Comparison of ENCODE assay signal across 8 cellular contexts in genomic region chrX:1481636-1482529, GRCh38. TPM values are rescaled to one million over a fixed set of nuclear protein-coding genes. Genes with fewer than 3 reads are reported as not detected.
DNase-seq lines count a peak whose midpoint lies in the region; ATAC-seq, FAIRE-seq and TF ChIP-seq lines count a peak whose summit lies in the region.

No MANE protein-coding gene starts in this region.

- POLR2A ChIA-PET in A549 (lab: Yijun Ruan, JAX), result no interaction called here
- POLR2A ChIA-PET in H1 (lab: Charles Lee; ENCODE audit: partially characterized antibody), result no interaction called here

- H3K56ac ChIP-seq in H1 (replicated peaks; ENCODE audit: insufficient read length, low read depth, low read length), result no peak overlapping the region

- peak overlapping the region; percentile 8; the same call in 1 of the 2 replicates for H2AK5ac ChIP-seq in H1 (ENCODE audit: low read depth, low read length)

- peak overlapping the region; percentile 62; the same call in 1 of the 2 replicates for H3K18ac ChIP-seq in H1 (ENCODE audit: extremely low read depth, low read length)

- no peak overlapping the region for H2BK120ac ChIP-seq in H1 (replicated peaks; ENCODE audit: low read depth, low read length)

- FAIRE-seq in A549 (lab: Jason Lieb, UNC), result peak; percentile 28
- FAIRE-seq in H1 (lab: Jason Lieb, UNC), result peak; percentile 62

- peak overlapping the region; percentile 69 for H4K91ac ChIP-seq in H1 (replicated peaks; ENCODE audit: insufficient read length, low read length)

- H3K36me3 ChIP-seq in H1 (ENCODE audit: control insufficient read depth in 2 of 4, insufficient read depth in 4 of 4, low read length in 3 of 4) (no peaks in the 10 kb centered on the region), mucosa of descending colon (ENCODE audit: low read depth) (no peaks in the 10 kb centered on the region)

- TF ChIP-seq RAD21 in A549 (conservative IDR thresholded peaks at IDR 0.05 in 1 of 2, IDR thresholded peaks at IDR 0.05 in 1 of 2) (peak in 1 of 2 experiments; percentile 14; a peak in 1 of 5 replicates), H1 (IDR thresholded peaks at IDR 0.05 in 1 of 2, conservative IDR thresholded peaks at IDR 0.05 in 1 of 2; ENCODE audit: low read depth in 2 of 2, low read length in 2 of 2) (no peak)

- peak overlapping the region; percentile 62; the same call in 1 of the 2 replicates for H2BK5ac ChIP-seq in H1 (ENCODE audit: low read depth, low read length)

- no peak for TF ChIP-seq EP300 in A549 (IDR thresholded peaks at IDR 0.05)
- no peak for TF ChIP-seq EP300 in H1 (IDR thresholded peaks at IDR 0.05; ENCODE audit: borderline replicate concordance in 1 of 2, low read depth in 2 of 2, low read length in 2 of 2)

- no peak overlapping the region for H4K8ac ChIP-seq in H1 (ENCODE audit: extremely low read depth, insufficient read depth, low read length)

- H3K4me3 ChIP-seq in A549 (peak overlapping the region; percentile 29; the same call in 2 of the 3 replicates), H1 (ENCODE audit: extremely low read depth in 1 of 4, insufficient read depth in 2 of 4, low read depth in 3 of 4, low read length in 4 of 4) (peak overlapping the region in 3 of 4 experiments; percentile 11 to 42 (median 18); a peak in 6 of 8 replicates), mucosa of descending colon (no peak overlapping the region)

- peaks cover 16% of the 10 kb centered on the region; the same call in 2 of the 3 replicates for H3K4me1 ChIP-seq in A549
- H3K4me1 ChIP-seq in H1 (replicated peaks in 1 of 4; ENCODE audit: control insufficient read depth in 3 of 4, insufficient read depth in 4 of 4, low read length in 3 of 4), result peaks cover 4 to 11% (median 5%) of the 10 kb centered on the region in 4 experiments; a peak in 5 of 7 replicates
- H3K4me1 ChIP-seq in mucosa of descending colon (ENCODE audit: low read depth), result no peaks in the 10 kb centered on the region

- H3K9me3 Mint-ChIP-seq in activated CD4-positive, alpha-beta T cell treated with anti-CD3 and anti-CD28 coated beads, Interleukin-2, amount 10 ng/mL, durations not matched to agents 24 days and 14 days, result peaks cover 13% of the 10 kb centered on the region
- H3K9me3 Mint-ChIP-seq in stimulated activated effector memory CD8-positive, alpha-beta T cell treated with anti-CD3 and anti-CD28 coated beads, Interleukin-12 subunit alpha, Interleukin-12 subunit beta, amount 100 ng/mL, for 72 hours, result no peaks in the 10 kb centered on the region

- H4K5ac ChIP-seq in H1 (ENCODE audit: insufficient read length, low read depth, low read length), result peak overlapping the region; percentile 8

- H3K9me3 ChIP-seq in A549 (peaks cover 5% of the 10 kb centered on the region), H1 (ENCODE audit: insufficient read depth in 2 of 2, low read depth in 1 of 2, low read length in 1 of 2) (peaks cover 0 to 10% of the 10 kb centered on the region in 2 experiments; a peak in 2 of 4 replicates), mucosa of descending colon (no peaks in the 10 kb centered on the region)

- H3K79me2 ChIP-seq in H1 (ENCODE audit: control insufficient read depth in 1 of 2, insufficient read depth in 2 of 2, low read length in 2 of 2), result no peaks in the 10 kb centered on the region

- H3K9ac ChIP-seq in H1 (replicated peaks in 1 of 4; ENCODE audit: extremely low read depth in 1 of 4, low read depth in 3 of 4, low read length in 3 of 4), result peak overlapping the region in 2 of 4 experiments; percentile 19 to 40; a peak in 4 of 7 replicates

- H3K4me2 ChIP-seq in A549 (peak overlapping the region; percentile 74), H1 (ENCODE audit: insufficient read depth in 1 of 2, low read depth in 2 of 2, low read length in 2 of 2) (peak overlapping the region; percentile 64 to 74)

- H3K36me3 Mint-ChIP-seq in activated CD4-positive, alpha-beta T cell treated with anti-CD3 and anti-CD28 coated beads, Interleukin-2, amount 10 ng/mL, durations not matched to agents 24 days and 14 days (ENCODE audit: low read depth), result peaks cover 61% of the 10 kb centered on the region
- H3K36me3 Mint-ChIP-seq in stimulated activated effector memory CD8-positive, alpha-beta T cell treated with anti-CD3 and anti-CD28 coated beads, Interleukin-12 subunit alpha, Interleukin-12 subunit beta, amount 100 ng/mL, for 72 hours, result peaks cover 98% of the 10 kb centered on the region

- TF ChIP-seq POLR2A in A549 (IDR thresholded peaks at IDR 0.05; ENCODE audit: low read length) (no peak), GM19193 (IDR thresholded peaks at IDR 0.05; ENCODE audit: extremely low read depth, insufficient read depth, insufficient read length) (peak; percentile 59), H1 (IDR thresholded peaks at IDR 0.05; ENCODE audit: control extremely low read depth in 1 of 2, low read depth in 2 of 2, low read length in 2 of 2) (0 out of 3 replicates have a peak, but pooled peaks of 1 of the 2 experiments have one; percentile 39)

- peak overlapping the region; percentile 44 for H2AFZ ChIP-seq in H1 (ENCODE audit: low read length)

- no peak for TF ChIP-seq CTCF in A549 (IDR thresholded peaks at IDR 0.05)
- no peak for TF ChIP-seq CTCF in H1 (IDR thresholded peaks at IDR 0.05; ENCODE audit: control extremely low read depth in 1 of 3, insufficient read depth in 1 of 3, low read depth in 1 of 3, low read length in 3 of 3)
- TF ChIP-seq CTCF in mucosa of descending colon (IDR thresholded peaks at IDR 0.05), result no peak

- H2BK20ac ChIP-seq in H1 (ENCODE audit: low read length), result no peak overlapping the region; the same call in 1 of the 2 replicates

- H3K23me2 ChIP-seq in H1 (ENCODE audit: low read depth, low read length), result no peaks in the 10 kb centered on the region

- H3K23ac ChIP-seq in H1 (ENCODE audit: insufficient read length), result no peak overlapping the region

- intact Hi-C loops in activated CD4-positive, alpha-beta T cell treated with anti-CD3 and anti-CD28 coated beads, Interleukin-2, amount 10 ng/mL, durations not matched to agents 24 days and 14 days (cut with micrococcal nuclease), result loop anchor here (1.0 to 2.0 kb wide), 6 partner anchors 10 to 53 kb away; no protein-coding TSS in a partner anchor
- intact Hi-C loops in mucosa of descending colon (cut with DNase I, micrococcal nuclease), result no loop called here

- H2BK12ac ChIP-seq in H1 (ENCODE audit: low read depth, low read length), result peak overlapping the region; percentile 45; the same call in 1 of the 2 replicates

- H2BK15ac ChIP-seq in H1 (ENCODE audit: low read length), result no peak overlapping the region

- ATAC-seq in A549 (peak; percentile 92), HG03442 (IDR thresholded peaks at IDR 0.05; ENCODE audit: unreplicated experiment) (peak; percentile 43), mucosa of descending colon (peak; percentile 89)
- ATAC-seq in stimulated activated effector memory CD8-positive, alpha-beta T cell treated with anti-CD3 and anti-CD28 coated beads, Interleukin-12 subunit alpha, Interleukin-12 subunit beta, amount 100 ng/mL, for 72 hours, result peak; percentile 81

- peak overlapping the region; percentile 94 for H3K4me3 Mint-ChIP-seq in activated CD4-positive, alpha-beta T cell treated with anti-CD3 and anti-CD28 coated beads, Interleukin-2, amount 10 ng/mL, durations not matched to agents 24 days and 14 days
- H3K4me3 Mint-ChIP-seq in stimulated activated effector memory CD8-positive, alpha-beta T cell treated with anti-CD3 and anti-CD28 coated beads, Interleukin-12 subunit alpha, Interleukin-12 subunit beta, amount 100 ng/mL, for 72 hours, result peak overlapping the region; percentile 83

- H3K14ac ChIP-seq in H1 (ENCODE audit: insufficient read length), result no peak overlapping the region

- no peaks in the 10 kb centered on the region for H4K20me1 ChIP-seq in H1 (replicated peaks in 1 of 2; ENCODE audit: control insufficient read depth in 1 of 2, insufficient read depth in 2 of 2, low read length in 2 of 2)

- H3K4me1 Mint-ChIP-seq in activated CD4-positive, alpha-beta T cell treated with anti-CD3 and anti-CD28 coated beads, Interleukin-2, amount 10 ng/mL, durations not matched to agents 24 days and 14 days, result peaks cover 63% of the 10 kb centered on the region
- H3K4me1 Mint-ChIP-seq in stimulated activated effector memory CD8-positive, alpha-beta T cell treated with anti-CD3 and anti-CD28 coated beads, Interleukin-12 subunit alpha, Interleukin-12 subunit beta, amount 100 ng/mL, for 72 hours, result peaks cover 75% of the 10 kb centered on the region

- H3K27me3 ChIP-seq in H1 (replicated peaks in 1 of 4; ENCODE audit: control insufficient read depth in 3 of 4, extremely low read depth in 1 of 4, insufficient read depth in 3 of 4, low read length in 3 of 4), result no peaks in the 10 kb centered on the region

- no peaks in the 10 kb centered on the region for H3K79me1 ChIP-seq in H1 (ENCODE audit: low read depth, low read length)

- H3K27ac ChIP-seq in A549 (peak overlapping the region; percentile 75 to 85), H1 (ENCODE audit: low read depth, low read length) (peak overlapping the region; percentile 54; the same call in 1 of the 2 replicates)

- peak overlapping the region; percentile 99 for H3K27ac Mint-ChIP-seq in activated CD4-positive, alpha-beta T cell treated with anti-CD3 and anti-CD28 coated beads, Interleukin-2, amount 10 ng/mL, durations not matched to agents 24 days and 14 days
- peak overlapping the region; percentile 98 for H3K27ac Mint-ChIP-seq in stimulated activated effector memory CD8-positive, alpha-beta T cell treated with anti-CD3 and anti-CD28 coated beads, Interleukin-12 subunit alpha, Interleukin-12 subunit beta, amount 100 ng/mL, for 72 hours

- no peaks in the 10 kb centered on the region for H3K27me3 Mint-ChIP-seq in activated CD4-positive, alpha-beta T cell treated with anti-CD3 and anti-CD28 coated beads, Interleukin-2, amount 10 ng/mL, durations not matched to agents 24 days and 14 days

- no peak overlapping the region for H3K4ac ChIP-seq in H1 (replicated peaks; ENCODE audit: insufficient read length, low read depth, low read length)

- 16% methylated on average over 26 of the region's 26 CpGs for WGBS in A549 (ENCODE audit: missing lambda C conversion rate)
- 27% methylated on average over 26 of the region's 26 CpGs; no CpG with 5 or more reads in 1 of the 2 experiments for WGBS in H1 (ENCODE audit: extremely low coverage in 1 of 2, insufficient coverage in 1 of 2, insufficient read length in 1 of 2, insufficient replicate concordance in 2 of 2, low coverage in 1 of 2, low lambda C conversion rate in 2 of 2, missing lambda C conversion rate in 1 of 2), 2 experiments

- CTCF ChIA-PET in A549 (lab: Yijun Ruan, JAX), result no interaction called here
- CTCF ChIA-PET in H1 (lab: Charles Lee; ENCODE audit: partially characterized antibody), result no interaction called here

- DNase-seq in A549 (ENCODE audit: low read depth in 1 of 2, low spot score in 1 of 2) (peak; percentile 71 to 87), H1 (ENCODE audit: low read depth in 1 of 2, low spot score in 2 of 2) (peak in 1 of 2 experiments; percentile 33), mucosa of descending colon (peak; percentile 51 to 74 (median 64)), nucleus accumbens (lab: John Stamatoyannopoulos, UW) (no peak)
- DNase-seq in activated CD4-positive, alpha-beta T cell treated with anti-CD3 and anti-CD28 coated beads, Interleukin-2, amount 10 ng/mL, durations not matched to agents 24 days and 14 days, result peak; percentile 94
- peak; percentile 61 to 94 for DNase-seq in stimulated activated effector memory CD8-positive, alpha-beta T cell treated with anti-CD3 and anti-CD28 coated beads, Interleukin-12 subunit alpha, Interleukin-12 subunit beta, amount 100 ng/mL, for 72 hours (ENCODE audit: low spot score in 2 of 2)

RNA-seq across cellular contexts. Expression of gene ASMTL, which starts 29.2 kb away (rescaled TPM):
- polyA plus RNA-seq in A549 (2011; rRNA removed) (15.4 and 15.6 TPM in 2 replicates), A549 (2017; fragmentation: RNase III; extraction: RNeasy Plus Mini Kit Qiagen cat#74134 plus additional on column Dnase treatment) (12.2 to 14.4 TPM (median 12.3 TPM) in 3 replicates), H1 (2011; rRNA removed) (75.6 and 130 TPM in 2 replicates)
- polyA plus RNA-seq in A549 (2012; cell fraction: cytosol; rRNA removed), result 26.6 and 30.8 TPM in 2 replicates
- 39.8 and 40.3 TPM in 2 replicates for polyA plus RNA-seq in A549 (2012; cell fraction: nucleus; rRNA removed)
- polyA minus RNA-seq in A549 (2011; rRNA and poly(A)+ RNA removed), result 14.7 and 16.7 TPM in 2 replicates
- total RNA-seq in activated CD4-positive, alpha-beta T cell treated with anti-CD3 and anti-CD28 coated beads, Interleukin-2, amount 10 ng/mL, durations not matched to agents 24 days and 14 days, result 44.5 and 46.6 TPM in 2 replicates
- total RNA-seq in H1 (2021; fragmentation: NEBNext Ultra II Directional; extraction: Animal tissue kit (Norgen Biotek cat#: 25700)), result 75.4 and 81.4 TPM in 2 replicates
- polyA plus RNA-seq in H1 (2011; cell fraction: cytosol; rRNA removed), result 92.6 TPM
- 104 TPM for polyA plus RNA-seq in H1 (2011; cell fraction: nucleus; rRNA removed)
- polyA plus RNA-seq in H1 (2012, experiment 1 of 2), result 51.7 to 90.7 TPM (median 78.8 TPM) in 4 replicates
- 57.9 TPM for polyA plus RNA-seq in H1 (2012, experiment 2 of 2)
- 41.0 TPM for polyA plus RNA-seq in H1 (2013, experiment 1 of 2)
- polyA plus RNA-seq in H1 (2013, experiment 2 of 2), result 39.2 TPM
- polyA minus RNA-seq in H1 (2011; rRNA and poly(A)+ RNA removed), result 47.0 and 49.0 TPM in 2 replicates
- polyA minus RNA-seq in H1 (2011; cell fraction: cytosol; rRNA and poly(A)+ RNA removed), result 52.1 TPM
- polyA minus RNA-seq in H1 (2011; cell fraction: nucleus; rRNA and poly(A)+ RNA removed), result 46.7 TPM
- 10 to 100 TPM; 15.6 to 32.0 (median 18.8) TPM for total RNA-seq in mucosa of descending colon

RNA-seq across cellular contexts. Expression of gene P2RY8, which starts 55.1 kb away (rescaled TPM):
- not detected in 2 replicates for polyA plus RNA-seq in A549 (2011; rRNA removed)
- polyA plus RNA-seq in A549 (2012; cell fraction: cytosol; rRNA removed), result 0.01 TPM in 1 of 2 replicates, not detected in the other
- polyA plus RNA-seq in A549 (2012; cell fraction: nucleus; rRNA removed), result not detected in 2 replicates
- polyA plus RNA-seq in A549 (2017; fragmentation: RNase III; extraction: RNeasy Plus Mini Kit Qiagen cat#74134 plus additional on column Dnase treatment), result 0.03 TPM in 1 of 3 replicates, not detected in the others
- polyA minus RNA-seq in A549 (2011; rRNA and poly(A)+ RNA removed), result not detected in 2 replicates
- 19.1 and 19.5 TPM in 2 replicates for total RNA-seq in activated CD4-positive, alpha-beta T cell treated with anti-CD3 and anti-CD28 coated beads, Interleukin-2, amount 10 ng/mL, durations not matched to agents 24 days and 14 days
- 0.09 and 0.11 TPM in 2 replicates for total RNA-seq in H1 (2021; fragmentation: NEBNext Ultra II Directional; extraction: Animal tissue kit (Norgen Biotek cat#: 25700))
- 0.15 and 0.19 TPM in 2 replicates for polyA plus RNA-seq in H1 (2011; rRNA removed)
- 0.16 TPM for polyA plus RNA-seq in H1 (2011; cell fraction: cytosol; rRNA removed)
- 0.47 TPM for polyA plus RNA-seq in H1 (2011; cell fraction: nucleus; rRNA removed)
- polyA plus RNA-seq in H1 (2012, experiment 1 of 2), result 0.08 to 0.36 TPM (median 0.27 TPM) in 4 replicates
- polyA plus RNA-seq in H1 (2012, experiment 2 of 2), result 0.10 TPM
- 0.30 TPM for polyA plus RNA-seq in H1 (2013, experiment 1 of 2)
- polyA plus RNA-seq in H1 (2013, experiment 2 of 2), result 0.20 TPM
- 0.10 and 0.16 TPM in 2 replicates for polyA minus RNA-seq in H1 (2011; rRNA and poly(A)+ RNA removed)
- not detected for polyA minus RNA-seq in H1 (2011; cell fraction: cytosol; rRNA and poly(A)+ RNA removed)
- 0.20 TPM for polyA minus RNA-seq in H1 (2011; cell fraction: nucleus; rRNA and poly(A)+ RNA removed)
- total RNA-seq in mucosa of descending colon, result 1 to 10 TPM in 2 of 3 donors, under 1 TPM in 1; 0.87 to 2.0 (median 2.0) TPM

Comparison
In these comparisons a context has a peak if more than half of its experiments do, and no peak if none do; other contexts are left out.
1. DNase-seq: peak in A549 (2 of 2), activated CD4-positive, alpha-beta T cell treated with anti-CD3 and anti-CD28 coated beads, Interleukin-2, amount 10 ng/mL, durations not matched to agents 24 days and 14 days (single experiment), mucosa of descending colon (3 of 3) and stimulated activated effector memory CD8-positive, alpha-beta T cell treated with anti-CD3 and anti-CD28 coated beads, Interleukin-12 subunit alpha, Interleukin-12 subunit beta, amount 100 ng/mL, for 72 hours (2 of 2); none in nucleus accumbens (0 of 56).
2. Of the 18 proteins assayed by ChIP-seq in both H1 and A549: peak only in H1: none; only in A549: MAFK; in both: CEBPB, E2F6 and MAX; in neither: 11; mixed calls (peak in some experiments, not most) for 3.
3. Peak in every context shown above with its lines, with median percentiles within 50 percentile points of each other: ATAC-seq.